In the genomic region with DNA sequence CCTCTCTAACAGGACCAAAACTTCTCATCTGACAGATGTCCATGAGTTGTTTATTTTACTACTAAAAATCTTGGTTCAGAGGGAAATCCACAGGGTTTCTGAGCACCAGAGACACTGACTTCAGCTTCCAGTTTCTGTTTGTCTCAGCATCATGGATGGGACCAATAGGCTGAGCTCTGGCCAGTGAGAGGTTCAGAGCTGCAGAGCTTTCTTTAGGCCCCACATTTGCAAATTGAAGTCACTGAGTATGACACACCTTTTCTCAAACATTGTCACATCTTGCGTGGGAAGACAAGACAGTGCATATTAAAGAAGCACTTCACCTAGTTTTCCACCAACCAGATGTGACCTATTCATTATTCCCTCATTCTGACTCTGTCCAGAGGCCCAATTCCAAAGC, we compare ENCODE assay signal across 2 cellular contexts.
TF ChIP-seq lines count a peak whose summit lies in the region.

No MANE protein-coding gene starts in this region.

TF ChIP-seq in endothelial cell of umbilical vein, 7 proteins besides CTCF, POLR2A, EP300 and RAD21:
- TF ChIP-seq FOS (IDR thresholded peaks at IDR 0.05; ENCODE audit: borderline replicate concordance, insufficient read depth, low read length) (no peak), EZH2 (IDR thresholded peaks at IDR 0.05; ENCODE audit: borderline replicate concordance, low read depth, low read length, severe bottlenecking) (no peak), GATA2 (IDR thresholded peaks at IDR 0.05; ENCODE audit: insufficient read depth, insufficient read length, low read depth, low read length) (no peak), MYC (IDR thresholded peaks at IDR 0.05; ENCODE audit: low read depth, low read length) (no peak), POLR2AphosphoS5 (IDR thresholded peaks at IDR 0.05; ENCODE audit: insufficient read depth, low read depth, low read length) (no peak), JUN (IDR thresholded peaks at IDR 0.05; ENCODE audit: borderline replicate concordance, insufficient read depth, insufficient read length, low read depth) (no peak)
- TF ChIP-seq, protein P1, sequence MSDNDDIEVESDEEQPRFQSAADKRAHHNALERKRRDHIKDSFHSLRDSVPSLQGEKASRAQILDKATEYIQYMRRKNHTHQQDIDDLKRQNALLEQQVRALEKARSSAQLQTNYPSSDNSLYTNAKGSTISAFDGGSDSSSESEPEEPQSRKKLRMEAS (IDR thresholded peaks at IDR 0.05; ENCODE audit: insufficient read depth, insufficient read length): no peak

TF ChIP-seq in SK-N-SH treated with all-trans-retinoic acid at 6 μM for 48 hours, 23 proteins besides CTCF, POLR2A, EP300 and RAD21:
- TF ChIP-seq GLIS3 (CRISPR knock-in tag; IDR thresholded peaks at IDR 0.05) (no peak), CSDC2 (CRISPR knock-in tag; IDR thresholded peaks at IDR 0.05) (no peak), ZNF8 (CRISPR knock-in tag; IDR thresholded peaks at IDR 0.05) (no peak), ZFP30 (CRISPR knock-in tag; IDR thresholded peaks at IDR 0.05) (no peak), ESRRG (CRISPR knock-in tag; IDR thresholded peaks at IDR 0.05) (no peak), ARNTL (CRISPR knock-in tag; IDR thresholded peaks at IDR 0.05; ENCODE audit: borderline replicate concordance, low read depth) (no peak), ZNF565 (CRISPR knock-in tag; conservative IDR thresholded peaks at IDR 0.05; ENCODE audit: low read depth) (no peak), ZFP3 (CRISPR knock-in tag; IDR thresholded peaks at IDR 0.05) (no peak), ZNF70 (CRISPR knock-in tag; IDR thresholded peaks at IDR 0.05) (no peak), PPARA (CRISPR knock-in tag; IDR thresholded peaks at IDR 0.05; ENCODE audit: borderline replicate concordance) (no peak), BACH2 (CRISPR knock-in tag; IDR thresholded peaks at IDR 0.05; ENCODE audit: borderline replicate concordance) (no peak), RARB (CRISPR knock-in tag; IDR thresholded peaks at IDR 0.05) (no peak)
- TF ChIP-seq, protein P2, sequence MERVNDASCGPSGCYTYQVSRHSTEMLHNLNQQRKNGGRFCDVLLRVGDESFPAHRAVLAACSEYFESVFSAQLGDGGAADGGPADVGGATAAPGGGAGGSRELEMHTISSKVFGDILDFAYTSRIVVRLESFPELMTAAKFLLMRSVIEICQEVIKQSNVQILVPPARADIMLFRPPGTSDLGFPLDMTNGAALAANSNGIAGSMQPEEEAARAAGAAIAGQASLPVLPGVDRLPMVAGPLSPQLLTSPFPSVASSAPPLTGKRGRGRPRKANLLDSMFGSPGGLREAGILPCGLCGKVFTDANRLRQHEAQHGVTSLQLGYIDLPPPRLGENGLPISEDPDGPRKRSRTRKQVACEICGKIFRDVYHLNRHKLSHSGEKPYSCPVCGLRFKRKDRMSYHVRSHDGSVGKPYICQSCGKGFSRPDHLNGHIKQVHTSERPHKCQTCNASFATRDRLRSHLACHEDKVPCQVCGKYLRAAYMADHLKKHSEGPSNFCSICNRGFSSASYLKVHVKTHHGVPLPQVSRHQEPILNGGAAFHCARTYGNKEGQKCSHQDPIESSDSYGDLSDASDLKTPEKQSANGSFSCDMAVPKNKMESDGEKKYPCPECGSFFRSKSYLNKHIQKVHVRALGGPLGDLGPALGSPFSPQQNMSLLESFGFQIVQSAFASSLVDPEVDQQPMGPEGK (CRISPR knock-in tag; IDR thresholded peaks at IDR 0.05; ENCODE audit: borderline replicate concordance): no peak
- TF ChIP-seq, protein P3, sequence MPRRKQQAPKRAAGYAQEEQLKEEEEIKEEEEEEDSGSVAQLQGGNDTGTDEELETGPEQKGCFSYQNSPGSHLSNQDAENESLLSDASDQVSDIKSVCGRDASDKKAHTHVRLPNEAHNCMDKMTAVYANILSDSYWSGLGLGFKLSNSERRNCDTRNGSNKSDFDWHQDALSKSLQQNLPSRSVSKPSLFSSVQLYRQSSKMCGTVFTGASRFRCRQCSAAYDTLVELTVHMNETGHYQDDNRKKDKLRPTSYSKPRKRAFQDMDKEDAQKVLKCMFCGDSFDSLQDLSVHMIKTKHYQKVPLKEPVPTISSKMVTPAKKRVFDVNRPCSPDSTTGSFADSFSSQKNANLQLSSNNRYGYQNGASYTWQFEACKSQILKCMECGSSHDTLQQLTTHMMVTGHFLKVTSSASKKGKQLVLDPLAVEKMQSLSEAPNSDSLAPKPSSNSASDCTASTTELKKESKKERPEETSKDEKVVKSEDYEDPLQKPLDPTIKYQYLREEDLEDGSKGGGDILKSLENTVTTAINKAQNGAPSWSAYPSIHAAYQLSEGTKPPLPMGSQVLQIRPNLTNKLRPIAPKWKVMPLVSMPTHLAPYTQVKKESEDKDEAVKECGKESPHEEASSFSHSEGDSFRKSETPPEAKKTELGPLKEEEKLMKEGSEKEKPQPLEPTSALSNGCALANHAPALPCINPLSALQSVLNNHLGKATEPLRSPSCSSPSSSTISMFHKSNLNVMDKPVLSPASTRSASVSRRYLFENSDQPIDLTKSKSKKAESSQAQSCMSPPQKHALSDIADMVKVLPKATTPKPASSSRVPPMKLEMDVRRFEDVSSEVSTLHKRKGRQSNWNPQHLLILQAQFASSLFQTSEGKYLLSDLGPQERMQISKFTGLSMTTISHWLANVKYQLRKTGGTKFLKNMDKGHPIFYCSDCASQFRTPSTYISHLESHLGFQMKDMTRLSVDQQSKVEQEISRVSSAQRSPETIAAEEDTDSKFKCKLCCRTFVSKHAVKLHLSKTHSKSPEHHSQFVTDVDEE (CRISPR knock-in tag; IDR thresholded peaks at IDR 0.05): no peak
- TF ChIP-seq, protein P4, sequence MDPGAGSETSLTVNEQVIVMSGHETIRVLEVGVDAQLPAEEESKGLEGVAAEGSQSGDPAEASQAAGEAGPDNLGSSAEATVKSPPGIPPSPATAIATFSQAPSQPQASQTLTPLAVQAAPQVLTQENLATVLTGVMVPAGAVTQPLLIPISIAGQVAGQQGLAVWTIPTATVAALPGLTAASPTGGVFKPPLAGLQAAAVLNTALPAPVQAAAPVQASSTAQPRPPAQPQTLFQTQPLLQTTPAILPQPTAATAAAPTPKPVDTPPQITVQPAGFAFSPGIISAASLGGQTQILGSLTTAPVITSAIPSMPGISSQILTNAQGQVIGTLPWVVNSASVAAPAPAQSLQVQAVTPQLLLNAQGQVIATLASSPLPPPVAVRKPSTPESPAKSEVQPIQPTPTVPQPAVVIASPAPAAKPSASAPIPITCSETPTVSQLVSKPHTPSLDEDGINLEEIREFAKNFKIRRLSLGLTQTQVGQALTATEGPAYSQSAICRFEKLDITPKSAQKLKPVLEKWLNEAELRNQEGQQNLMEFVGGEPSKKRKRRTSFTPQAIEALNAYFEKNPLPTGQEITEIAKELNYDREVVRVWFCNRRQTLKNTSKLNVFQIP (CRISPR knock-in tag; IDR thresholded peaks at IDR 0.05; ENCODE audit: borderline replicate concordance, low read depth): no peak
- TF ChIP-seq, protein P5, sequence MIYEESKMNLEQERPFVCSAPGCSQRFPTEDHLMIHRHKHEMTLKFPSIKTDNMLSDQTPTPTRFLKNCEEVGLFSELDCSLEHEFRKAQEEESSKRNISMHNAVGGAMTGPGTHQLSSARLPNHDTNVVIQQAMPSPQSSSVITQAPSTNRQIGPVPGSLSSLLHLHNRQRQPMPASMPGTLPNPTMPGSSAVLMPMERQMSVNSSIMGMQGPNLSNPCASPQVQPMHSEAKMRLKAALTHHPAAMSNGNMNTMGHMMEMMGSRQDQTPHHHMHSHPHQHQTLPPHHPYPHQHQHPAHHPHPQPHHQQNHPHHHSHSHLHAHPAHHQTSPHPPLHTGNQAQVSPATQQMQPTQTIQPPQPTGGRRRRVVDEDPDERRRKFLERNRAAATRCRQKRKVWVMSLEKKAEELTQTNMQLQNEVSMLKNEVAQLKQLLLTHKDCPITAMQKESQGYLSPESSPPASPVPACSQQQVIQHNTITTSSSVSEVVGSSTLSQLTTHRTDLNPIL (CRISPR knock-in tag; IDR thresholded peaks at IDR 0.05; ENCODE audit: low read depth): no peak
TF ChIP-seq in SK-N-SH treated with all-trans-retinoic acid at 6 μM for 48 hours: peak in this region for 0.
